In genomic region chr13:101988140-101988539, GRCh38 we compare ENCODE assay signal across 28 cellular contexts.
"Had no signal": no experiment of that assay in that cellular context is flagged by ENCODE, and none has a peak within 500 bp of the region (broad histone marks: within the 10 kb centered on the region; RNA-seq: fewer than 3 reads in every experiment).

No MANE protein-coding gene starts in this region.

- H3K27ac ChIP-seq: brain microvascular endothelial cell, esophagus muscularis mucosa, gastrocnemius medialis, lower lobe of right lung, spleen, tibial artery, WERI-Rb-1 had no signal

- H3K4me3 ChIP-seq: esophagus muscularis mucosa, gastrocnemius medialis, lower lobe of right lung, spleen, tibial artery had no signal

- H3K36me3 Mint-ChIP-seq: activated CD8-positive, alpha-beta memory T cell treated with anti-CD3 and anti-CD28 coated beads, Interleukin-2, amount 10 ng/mL, durations not matched to agents 7 days and 5 days had no signal

- H3K4me3 Mint-ChIP-seq: activated CD4-positive, alpha-beta T cell treated with anti-CD3 and anti-CD28 coated beads, Interleukin-2, amount 10 ng/mL, durations not matched to agents 7 days and 5 days; activated CD8-positive, alpha-beta memory T cell treated with anti-CD3 and anti-CD28 coated beads, Interleukin-2, amount 10 ng/mL, durations not matched to agents 7 days and 5 days; activated CD8-positive, alpha-beta T cell treated with anti-CD3 and anti-CD28 coated beads for 36 hours; activated naive CD8-positive, alpha-beta T cell treated with anti-CD3 and anti-CD28 coated beads, Interleukin-2, amount 50 U/mL, for 24 hours; naive thymus-derived CD4-positive, alpha-beta T cell; stimulated activated naive CD8-positive, alpha-beta T cell treated with anti-CD3 and anti-CD28 coated beads, Interleukin-15, Interleukin-2, amounts not matched to agents 100 ng/mL and 50 ng/mL, for 24 hours had no signal

- H3K27me3 Mint-ChIP-seq: activated CD4-positive, alpha-beta T cell treated with anti-CD3 and anti-CD28 coated beads, Interleukin-2, amount 10 ng/mL, durations not matched to agents 7 days and 5 days; activated CD8-positive, alpha-beta memory T cell treated with anti-CD3 and anti-CD28 coated beads, Interleukin-2, amount 10 ng/mL, durations not matched to agents 7 days and 5 days; activated CD8-positive, alpha-beta T cell treated with anti-CD3 and anti-CD28 coated beads for 36 hours; activated naive CD8-positive, alpha-beta T cell treated with anti-CD3 and anti-CD28 coated beads, Interleukin-2, amount 50 U/mL, for 24 hours; progenitor cell of endocrine pancreas had no signal

- H3K27ac Mint-ChIP-seq: activated CD4-positive, alpha-beta T cell treated with anti-CD3 and anti-CD28 coated beads, Interleukin-2, amount 10 ng/mL, durations not matched to agents 7 days and 5 days; activated CD8-positive, alpha-beta memory T cell treated with anti-CD3 and anti-CD28 coated beads, Interleukin-2, amount 10 ng/mL, durations not matched to agents 7 days and 5 days; activated CD8-positive, alpha-beta T cell treated with anti-CD3 and anti-CD28 coated beads for 36 hours; activated naive CD8-positive, alpha-beta T cell treated with anti-CD3 and anti-CD28 coated beads, Interleukin-2, amount 50 U/mL, for 24 hours; naive thymus-derived CD4-positive, alpha-beta T cell; progenitor cell of endocrine pancreas; stimulated activated naive CD8-positive, alpha-beta T cell treated with anti-CD3 and anti-CD28 coated beads, Interleukin-15, Interleukin-2, amounts not matched to agents 100 ng/mL and 50 ng/mL, for 24 hours had no signal

- H3K9me3 Mint-ChIP-seq: activated CD4-positive, alpha-beta T cell treated with anti-CD3 and anti-CD28 coated beads, Interleukin-2, amount 10 ng/mL, durations not matched to agents 7 days and 5 days had no signal

- H3K27me3 ChIP-seq: brain microvascular endothelial cell, esophagus muscularis mucosa, gastrocnemius medialis, spleen, tibial artery had no signal

- ATAC-seq: activated CD8-positive, alpha-beta memory T cell treated with anti-CD3 and anti-CD28 coated beads, Interleukin-2, amount 10 ng/mL, durations not matched to agents 7 days and 5 days; activated CD8-positive, alpha-beta T cell treated with anti-CD3 and anti-CD28 coated beads for 36 hours; activated naive CD8-positive, alpha-beta T cell treated with anti-CD3 and anti-CD28 coated beads, Interleukin-2, amount 50 U/mL, for 24 hours; gastrocnemius medialis; left cardiac atrium; lower lobe of right lung; naive thymus-derived CD4-positive, alpha-beta T cell had no signal

- FAIRE-seq: colon, endothelial cell of umbilical vein had no signal

- H3K36me3 ChIP-seq: brain microvascular endothelial cell, esophagus muscularis mucosa, gastrocnemius medialis, lower lobe of right lung, spleen, tibial artery, WERI-Rb-1 had no signal

- DNase-seq: activated CD4-positive, alpha-beta T cell treated with anti-CD3 and anti-CD28 coated beads, Interleukin-2, amount 10 ng/mL, durations not matched to agents 7 days and 5 days; activated CD4-positive, CD25-positive, alpha-beta regulatory T cell treated with anti-CD3 and anti-CD28 coated beads, Interleukin-2, amount 50 U/mL, for 72 hours; activated CD8-positive, alpha-beta memory T cell treated with anti-CD3 and anti-CD28 coated beads, Interleukin-2, amount 10 ng/mL, durations not matched to agents 7 days and 5 days; activated CD8-positive, alpha-beta T cell treated with anti-CD3 and anti-CD28 coated beads for 36 hours; activated gamma-delta T cell; activated naive CD4-positive, alpha-beta T cell treated with anti-CD3 and anti-CD28 coated beads, Interleukin-2, amount 50 U/mL, for 16 hours; activated naive CD8-positive, alpha-beta T cell treated with anti-CD3 and anti-CD28 coated beads, Interleukin-2, amount 50 U/mL, for 24 hours; activated T-cell treated with anti-CD3 and anti-CD28 coated beads for 4 hours; aorta; brain microvascular endothelial cell; central memory CD4-positive, alpha-beta T cell; effector memory CD4-positive, alpha-beta T cell; gastrocnemius medialis; hippocampal formation; islet precursor cell; left cardiac atrium; lower lobe of right lung; naive thymus-derived CD4-positive, alpha-beta T cell; retina; spleen; stimulated activated CD4-positive, alpha-beta T cell treated with anti-CD3 and anti-CD28 coated beads, Interleukin-4, amount 100 ng/mL, for 1 hour; tibial artery; WERI-Rb-1 had no signal

- H3K4me1 ChIP-seq: lower lobe of right lung, spleen had no signal

- H3K4me1 Mint-ChIP-seq: activated CD4-positive, alpha-beta T cell treated with anti-CD3 and anti-CD28 coated beads, Interleukin-2, amount 10 ng/mL, durations not matched to agents 7 days and 5 days; activated CD8-positive, alpha-beta memory T cell treated with anti-CD3 and anti-CD28 coated beads, Interleukin-2, amount 10 ng/mL, durations not matched to agents 7 days and 5 days; activated naive CD8-positive, alpha-beta T cell treated with anti-CD3 and anti-CD28 coated beads, Interleukin-2, amount 50 U/mL, for 24 hours; naive thymus-derived CD4-positive, alpha-beta T cell had no signal

- H3K9me3 ChIP-seq: esophagus muscularis mucosa, gastrocnemius medialis, lower lobe of right lung, tibial artery had no signal
